In the genomic region with DNA sequence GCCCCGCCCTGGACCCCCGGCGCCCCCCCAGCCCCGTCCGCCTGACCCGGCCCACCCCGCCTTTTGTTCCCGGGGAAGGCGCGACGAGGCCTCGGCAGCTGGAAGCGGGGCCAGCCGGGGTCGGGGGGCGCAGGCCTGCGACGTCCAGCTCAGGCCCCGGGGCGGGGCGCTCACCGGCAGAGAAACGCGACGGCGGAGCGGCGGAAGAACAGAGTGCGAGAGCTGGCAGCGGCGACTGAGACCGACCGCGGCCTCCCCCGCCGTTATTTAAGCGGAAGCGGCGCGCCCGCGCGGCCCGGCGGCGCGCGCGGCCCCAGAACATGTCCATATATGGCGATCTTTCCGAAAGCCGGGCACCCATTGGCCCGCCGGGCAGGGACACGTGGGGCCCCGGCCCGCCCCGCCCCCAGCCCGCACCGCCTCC, we compare ENCODE assay signal across 8 cellular contexts. TPM values are rescaled to one million over a fixed set of nuclear protein-coding genes. Genes with fewer than 3 reads are reported as not detected.
DNase-seq lines count a peak whose midpoint lies in the region; ATAC-seq and TF ChIP-seq lines count a peak whose summit lies in the region.

A gene (minus strand): TSS at position 240 of the 424 bp plus-strand sequence. CDS start 445 bp downstream, outside the sequence.

- H3K4me1 Mint-ChIP-seq in activated T-cell treated with anti-CD3 and anti-CD28 coated beads, Interleukin-2, amount 50 U/mL, for 72 hours (ENCODE audit: low read depth): peaks cover 46% of the 10 kb centered on the region

- no peaks in the 10 kb centered on the region for H3K27me3 ChIP-seq in esophagus muscularis mucosa

- DNase-seq in CMK (ENCODE audit: low read depth) (peak; percentile 82), KG1 (lab: John Stamatoyannopoulos, UW) (peak; percentile 83), RKO (ENCODE audit: low spot score) (peak; percentile 94), esophagus muscularis mucosa (ENCODE audit: extremely low spot score) (peak; percentile 98), myocyte (ENCODE audit: low read depth) (peak; percentile 95)
- DNase-seq in activated T-cell treated with anti-CD3 and anti-CD28 coated beads, Interleukin-2, amount 50 U/mL, for 72 hours: peak; percentile 92 to 95
- peak; percentile 70 for DNase-seq in stimulated activated CD8-positive, alpha-beta memory T cell treated with anti-CD3 and anti-CD28 coated beads, Interleukin-7, amount 100 ng/mL, for 24 hours (ENCODE audit: low read depth)

- H3K4me3 ChIP-seq in esophagus muscularis mucosa: peak within 1 kb of the TSS; percentile 88 to 94 (median 91)

- H3K27ac Mint-ChIP-seq in activated T-cell treated with anti-CD3 and anti-CD28 coated beads, Interleukin-2, amount 50 U/mL, for 72 hours: peak within 1 kb of the TSS; percentile 99

- H3K36me3 ChIP-seq in esophagus muscularis mucosa: peaks cover 30 to 43% (median 38%) of the 10 kb centered on the region in 4 donors

- no peak for TF ChIP-seq CTCF in esophagus muscularis mucosa (IDR thresholded peaks at IDR 0.05)

- no peaks in the 10 kb centered on the region for H3K9me3 Mint-ChIP-seq in activated T-cell treated with anti-CD3 and anti-CD28 coated beads, Interleukin-2, amount 50 U/mL, for 72 hours

- WGBS in esophagus muscularis mucosa: no CpG with 5 or more reads among the region's 60 CpGs

- peak within 1 kb of the TSS; percentile 100 for H3K27ac ChIP-seq in esophagus muscularis mucosa (replicated peaks in 1 of 4)

- peak; percentile 36 for ATAC-seq in GM21390 (IDR thresholded peaks at IDR 0.05; ENCODE audit: unreplicated experiment)
- peak; percentile 61 to 63 for ATAC-seq in activated T-cell treated with anti-CD3 and anti-CD28 coated beads, Interleukin-2, amount 50 U/mL, for 72 hours (replicated peaks in 1 of 2)

- no peak for TF ChIP-seq EP300 in esophagus muscularis mucosa (IDR thresholded peaks at IDR 0.05)

- intact Hi-C loops in esophagus muscularis mucosa (cut with DNase I): loop anchor here (5.0 kb wide), 1 partner anchor 115 kb away; a partner anchor contains a TSS

- peaks cover 31 to 36% of the 10 kb centered on the region in 2 donors for H3K36me3 Mint-ChIP-seq in activated T-cell treated with anti-CD3 and anti-CD28 coated beads, Interleukin-2, amount 50 U/mL, for 72 hours (ENCODE audit: insufficient read depth in 2 of 2)

- no peaks in the 10 kb centered on the region for H3K9me3 ChIP-seq in esophagus muscularis mucosa

- H3K4me3 Mint-ChIP-seq in activated T-cell treated with anti-CD3 and anti-CD28 coated beads, Interleukin-2, amount 50 U/mL, for 72 hours: peak within 1 kb of the TSS; percentile 99 to 100

- peaks cover 29 to 61% (median 52%) of the 10 kb centered on the region in 4 donors for H3K4me1 ChIP-seq in esophagus muscularis mucosa

- peak; percentile 89 for TF ChIP-seq POLR2A in esophagus muscularis mucosa (IDR thresholded peaks at IDR 0.05; ENCODE audit: low read depth)

- no peaks in the 10 kb centered on the region for H3K27me3 Mint-ChIP-seq in activated T-cell treated with anti-CD3 and anti-CD28 coated beads, Interleukin-2, amount 50 U/mL, for 72 hours (ENCODE audit: low read depth)

RNA-seq across cellular contexts. Expression of the gene that starts here (rescaled TPM):
- total RNA-seq in activated T-cell treated with anti-CD3 and anti-CD28 coated beads, Interleukin-2, amount 50 U/mL, for 72 hours: 1,000 to 10,000 TPM; 3,862 to 3,966 TPM
- total RNA-seq in esophagus muscularis mucosa (1,000 to 10,000 TPM in 3 of 4 donors, 100 to 1,000 TPM in 1; 972 to 1,850 (median 1,126) TPM), myocyte (1,458 and 1,934 TPM in 2 replicates)
- polyA plus RNA-seq in myocyte (2012): 4,670 TPM

Comparison
In these comparisons a context has a peak if more than half of its experiments do, and no peak if none do; other contexts are left out.
1. Peak in every context shown above with its lines: DNase-seq, ATAC-seq, H3K4me3 ChIP-seq and H3K27ac ChIP-seq.